Comparison of ENCODE assay signal across 27 cellular contexts in the genomic region with DNA sequence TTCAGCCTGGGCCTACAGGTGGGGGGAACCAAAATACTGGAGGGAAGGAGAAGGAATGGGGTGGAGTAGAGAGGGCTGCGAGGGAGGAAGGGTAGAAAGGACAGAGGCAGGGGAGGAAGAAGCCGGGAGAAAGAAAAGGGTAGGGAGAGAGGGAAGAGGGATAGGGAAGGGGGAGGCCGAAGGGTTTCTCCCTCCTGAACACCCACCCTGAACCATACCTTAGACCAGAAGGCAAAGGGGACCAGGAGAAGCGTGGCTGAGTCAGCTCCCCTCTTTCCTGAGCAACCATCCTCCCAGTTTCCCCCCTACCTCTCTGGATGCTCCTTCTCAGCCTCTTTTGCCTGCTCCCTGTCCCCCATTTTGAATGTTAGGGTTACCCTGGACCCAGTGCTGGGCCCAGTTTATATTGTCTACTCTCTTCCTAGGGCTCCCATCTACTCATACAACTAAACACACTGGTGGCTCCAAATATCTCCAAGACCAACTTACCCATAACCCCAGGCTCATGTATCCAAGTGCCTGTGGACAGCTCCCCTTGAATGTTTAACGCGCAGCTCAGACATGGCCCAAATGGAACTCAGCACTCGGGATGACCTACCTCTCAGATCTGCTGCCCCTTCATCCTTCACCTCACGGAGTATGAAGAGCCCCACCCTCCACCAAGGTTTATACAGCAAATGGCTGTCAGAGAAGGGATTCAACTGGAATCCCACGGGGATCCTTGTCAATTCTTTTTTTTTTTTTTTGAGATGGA. TPM values are rescaled to one million over a fixed set of nuclear protein-coding genes. Genes with fewer than 3 reads are reported as not detected.
DNase-seq lines count a peak whose midpoint lies in the region; ATAC-seq lines count a peak whose summit lies in the region.
"Had no signal": no experiment of that assay in that cellular context is flagged by ENCODE, and none has a peak within 500 bp of the region (broad histone marks: within the 10 kb centered on the region; RNA-seq: fewer than 3 reads in every experiment).

No MANE protein-coding gene starts in this region.

- CTCF ChIA-PET in activated CD4-positive, alpha-beta memory T cell treated with anti-CD3 and anti-CD28 coated beads, Interleukin-2, amount 10 ng/mL, durations not matched to agents 7 days and 5 days (lab: Charles Lee) = interaction anchor here (3.6 kb wide), 1 partner anchor 24 kb away, joined by 12 read pairs; no protein-coding TSS in a partner anchor

- no peaks in the 10 kb centered on the region for H3K27me3 ChIP-seq in CD4-positive, CD25-positive, alpha-beta regulatory T cell (ENCODE audit: control insufficient read depth, insufficient read depth, low read length)
- H3K27me3 ChIP-seq: body of pancreas, transverse colon had no signal

- POLR2A ChIA-PET in activated CD4-positive, alpha-beta memory T cell treated with anti-CD3 and anti-CD28 coated beads, Interleukin-2, amount 10 ng/mL, durations not matched to agents 7 days and 5 days (lab: Charles Lee) = interaction anchor here (0.9 to 22.3 kb wide), 5 partner anchors 7 to 58 kb away, joined by 3 to 1460 read pairs (median 211); partner anchors contain the start of gene SUPT4H1

- H3K36me3 Mint-ChIP-seq in activated T-cell treated with anti-CD3 and anti-CD28 coated beads, Interleukin-2, amount 50 U/mL, for 4 hours (ENCODE audit: insufficient read depth) = peaks cover 4% of the 10 kb centered on the region
- peaks cover 10% of the 10 kb centered on the region for H3K36me3 Mint-ChIP-seq in CD4-positive, CD25-positive, alpha-beta regulatory T cell
- H3K36me3 Mint-ChIP-seq in activated CD4-positive, alpha-beta memory T cell treated with anti-CD3 and anti-CD28 coated beads, Interleukin-2, amount 10 ng/mL, durations not matched to agents 7 days and 5 days (ENCODE audit: low read depth) = peaks cover 34% of the 10 kb centered on the region
- H3K36me3 Mint-ChIP-seq in natural killer cell treated with Interleukin-12 subunit alpha and Interleukin-12 subunit beta and Interleukin-15 and Interleukin-18, amount 100 ng/mL, for 72 hours = peaks cover 6% of the 10 kb centered on the region

- H3K9me3 Mint-ChIP-seq in activated T-cell treated with anti-CD3 and anti-CD28 coated beads, Interleukin-2, amount 50 U/mL, for 4 hours = no peaks in the 10 kb centered on the region
- no peaks in the 10 kb centered on the region for H3K9me3 Mint-ChIP-seq in CD4-positive, CD25-positive, alpha-beta regulatory T cell
- no peaks in the 10 kb centered on the region for H3K9me3 Mint-ChIP-seq in activated CD4-positive, alpha-beta memory T cell treated with anti-CD3 and anti-CD28 coated beads, Interleukin-2, amount 10 ng/mL, durations not matched to agents 7 days and 5 days
- no peaks in the 10 kb centered on the region for H3K9me3 Mint-ChIP-seq in natural killer cell treated with Interleukin-12 subunit alpha and Interleukin-12 subunit beta and Interleukin-15 and Interleukin-18, amount 100 ng/mL, for 72 hours
- H3K9me3 Mint-ChIP-seq: activated CD4-positive, alpha-beta T cell treated with anti-CD3 and anti-CD28 coated beads, Interleukin-2, amount 10 ng/mL, durations not matched to agents 24 days and 14 days had no signal

- H3K27me3 Mint-ChIP-seq in activated T-cell treated with anti-CD3 and anti-CD28 coated beads, Interleukin-2, amount 50 U/mL, for 4 hours (ENCODE audit: low read depth) = no peaks in the 10 kb centered on the region
- H3K27me3 Mint-ChIP-seq in CD4-positive, CD25-positive, alpha-beta regulatory T cell = no peaks in the 10 kb centered on the region
- no peaks in the 10 kb centered on the region for H3K27me3 Mint-ChIP-seq in activated CD4-positive, alpha-beta memory T cell treated with anti-CD3 and anti-CD28 coated beads, Interleukin-2, amount 10 ng/mL, durations not matched to agents 7 days and 5 days
- no peaks in the 10 kb centered on the region for H3K27me3 Mint-ChIP-seq in natural killer cell treated with Interleukin-12 subunit alpha and Interleukin-12 subunit beta and Interleukin-15 and Interleukin-18, amount 100 ng/mL, for 72 hours
- H3K27me3 Mint-ChIP-seq: activated CD4-positive, alpha-beta T cell treated with anti-CD3 and anti-CD28 coated beads, Interleukin-2, amount 10 ng/mL, durations not matched to agents 24 days and 14 days had no signal

- H3K4me1 ChIP-seq in CD4-positive, CD25-positive, alpha-beta regulatory T cell (ENCODE audit: control insufficient read depth, insufficient read depth, low read length, poor library complexity, severe bottlenecking) = peaks cover 26% of the 10 kb centered on the region

- H3K4me3 ChIP-seq in CD4-positive, CD25-positive, alpha-beta regulatory T cell (ENCODE audit: low read depth, low read length) = no peak overlapping the region
- H3K4me3 ChIP-seq: body of pancreas, esophagus muscularis mucosa, stomach, transverse colon had no signal

- H3K4me3 Mint-ChIP-seq in activated T-cell treated with anti-CD3 and anti-CD28 coated beads, Interleukin-2, amount 50 U/mL, for 4 hours = no peak overlapping the region
- no peak overlapping the region for H3K4me3 Mint-ChIP-seq in CD4-positive, CD25-positive, alpha-beta regulatory T cell
- no peak overlapping the region for H3K4me3 Mint-ChIP-seq in activated CD4-positive, alpha-beta memory T cell treated with anti-CD3 and anti-CD28 coated beads, Interleukin-2, amount 10 ng/mL, durations not matched to agents 7 days and 5 days
- H3K4me3 Mint-ChIP-seq in natural killer cell treated with Interleukin-12 subunit alpha and Interleukin-12 subunit beta and Interleukin-15 and Interleukin-18, amount 100 ng/mL, for 72 hours = no peak overlapping the region
- H3K4me3 Mint-ChIP-seq: activated CD4-positive, alpha-beta T cell treated with anti-CD3 and anti-CD28 coated beads, Interleukin-2, amount 10 ng/mL, durations not matched to agents 24 days and 14 days had no signal

- peaks cover 22% of the 10 kb centered on the region for H3K4me1 Mint-ChIP-seq in activated T-cell treated with anti-CD3 and anti-CD28 coated beads, Interleukin-2, amount 50 U/mL, for 4 hours (ENCODE audit: low read depth)
- peaks cover 7 to 42% (median 17%) of the 10 kb centered on the region in 4 donors for H3K4me1 Mint-ChIP-seq in CD4-positive, CD25-positive, alpha-beta regulatory T cell
- peaks cover 21% of the 10 kb centered on the region for H3K4me1 Mint-ChIP-seq in activated CD4-positive, alpha-beta memory T cell treated with anti-CD3 and anti-CD28 coated beads, Interleukin-2, amount 10 ng/mL, durations not matched to agents 7 days and 5 days
- H3K4me1 Mint-ChIP-seq in natural killer cell treated with Interleukin-12 subunit alpha and Interleukin-12 subunit beta and Interleukin-15 and Interleukin-18, amount 100 ng/mL, for 72 hours (ENCODE audit: low read depth in 2 of 2) = peaks cover 28 to 49% of the 10 kb centered on the region in 2 donors

- peak; percentile 4 for DNase-seq in activated T-cell treated with anti-CD3 and anti-CD28 coated beads, Interleukin-2, amount 50 U/mL, for 1 hour
- DNase-seq in activated T-cell treated with anti-CD3 and anti-CD28 coated beads, Interleukin-2, amount 50 U/mL, for 4 hours = no peak
- peak in 1 of 3 donors; percentile 0 for DNase-seq in CD4-positive, CD25-positive, alpha-beta regulatory T cell
- peak; percentile 12 for DNase-seq in activated CD4-positive, alpha-beta memory T cell treated with anti-CD3 and anti-CD28 coated beads, Interleukin-2, amount 10 ng/mL, durations not matched to agents 7 days and 5 days
- no peak for DNase-seq in natural killer cell treated with Interleukin-12 subunit alpha and Interleukin-12 subunit beta and Interleukin-15 and Interleukin-18, amount 100 ng/mL, for 72 hours (ENCODE audit: low spot score)
- DNase-seq in epidermal melanocyte (ENCODE audit: insufficient read length, low spot score) = no peak
- DNase-seq: activated CD4-positive, alpha-beta T cell treated with anti-CD3 and anti-CD28 coated beads, Interleukin-2, amount 10 ng/mL, durations not matched to agents 24 days and 14 days; body of pancreas; effector CD8-positive, alpha-beta T cell; GOT3; hippocampal formation; IMR-90; NCI-H2081; NCI-H345; NCI-H82; stimulated activated CD4-positive, alpha-beta T cell treated with anti-CD3 and anti-CD28 coated beads, Interleukin-4, amount 100 ng/mL, for 1 hour; stomach; transverse colon had no signal

- ATAC-seq in activated T-cell treated with anti-CD3 and anti-CD28 coated beads, Interleukin-2, amount 50 U/mL, for 4 hours = no peak
- ATAC-seq in CD4-positive, CD25-positive, alpha-beta regulatory T cell (ENCODE audit: low read depth in 2 of 2) = no peak
- ATAC-seq in natural killer cell treated with Interleukin-12 subunit alpha and Interleukin-12 subunit beta and Interleukin-15 and Interleukin-18, amount 100 ng/mL, for 72 hours = no peak
- no peak for ATAC-seq in HG02840 (IDR thresholded peaks at IDR 0.05; ENCODE audit: low FRiP score, unreplicated experiment)
- ATAC-seq in HG03520 (IDR thresholded peaks at IDR 0.05; ENCODE audit: unreplicated experiment) = no peak
- ATAC-seq: body of pancreas, Right ventricle myocardium inferior had no signal

- H3K27ac ChIP-seq in CD4-positive, CD25-positive, alpha-beta regulatory T cell (ENCODE audit: insufficient read depth, low read length, poor library complexity, severe bottlenecking) = no peak overlapping the region
- H3K27ac ChIP-seq: body of pancreas, esophagus muscularis mucosa, stomach, transverse colon had no signal

- H3K36me3 ChIP-seq in CD4-positive, CD25-positive, alpha-beta regulatory T cell (ENCODE audit: control insufficient read depth, insufficient read depth, low read length) = peaks cover 2% of the 10 kb centered on the region
- H3K36me3 ChIP-seq: transverse colon had no signal

- H3K9me3 ChIP-seq in CD4-positive, CD25-positive, alpha-beta regulatory T cell (ENCODE audit: control insufficient read depth in 2 of 2, low read length in 2 of 2) = no peaks in the 10 kb centered on the region
- H3K9me3 ChIP-seq: body of pancreas, esophagus muscularis mucosa, stomach, transverse colon had no signal

- peak overlapping the region; percentile 9 to 76 (median 12) for H3K27ac Mint-ChIP-seq in CD4-positive, CD25-positive, alpha-beta regulatory T cell
- no peak overlapping the region for H3K27ac Mint-ChIP-seq in activated CD4-positive, alpha-beta memory T cell treated with anti-CD3 and anti-CD28 coated beads, Interleukin-2, amount 10 ng/mL, durations not matched to agents 7 days and 5 days
- H3K27ac Mint-ChIP-seq in natural killer cell treated with Interleukin-12 subunit alpha and Interleukin-12 subunit beta and Interleukin-15 and Interleukin-18, amount 100 ng/mL, for 72 hours = peak overlapping the region; percentile 32 to 57

RNA-seq across cellular contexts. Expression of gene TSPOAP1, which starts 7.8 kb away (rescaled TPM):
- total RNA-seq in activated T-cell treated with anti-CD3 and anti-CD28 coated beads, Interleukin-2, amount 50 U/mL, for 4 hours = 10 to 100 TPM; 38.6 to 49.6 (median 43.2) TPM
- 47.4 TPM for total RNA-seq in CD4-positive, CD25-positive, alpha-beta regulatory T cell
- 1 to 10 TPM in 2 of 4 donors, under 1 TPM in 2; 0.73 to 1.6 (median 0.92) TPM for polyA plus RNA-seq in CD4-positive, CD25-positive, alpha-beta regulatory T cell
- 10 to 100 TPM; 60.9 to 69.4 TPM for total RNA-seq in activated CD4-positive, alpha-beta memory T cell treated with anti-CD3 and anti-CD28 coated beads, Interleukin-2, amount 10 ng/mL, durations not matched to agents 7 days and 5 days
- 10 to 100 TPM; 54.0 to 82.3 TPM for total RNA-seq in natural killer cell treated with Interleukin-12 subunit alpha and Interleukin-12 subunit beta and Interleukin-15 and Interleukin-18, amount 100 ng/mL, for 72 hours
- total RNA-seq: pulmonary artery endothelial cell had no signal

RNA-seq across cellular contexts. Expression of gene SUPT4H1, which starts 31.3 kb away (rescaled TPM):
- 100 to 1,000 TPM; 144 to 154 (median 152) TPM for total RNA-seq in activated T-cell treated with anti-CD3 and anti-CD28 coated beads, Interleukin-2, amount 50 U/mL, for 4 hours
- 52.6 TPM for total RNA-seq in CD4-positive, CD25-positive, alpha-beta regulatory T cell
- polyA plus RNA-seq in CD4-positive, CD25-positive, alpha-beta regulatory T cell = 100 to 1,000 TPM; 123 to 177 (median 136) TPM
- 10 to 100 TPM; 85.8 to 91.0 TPM for total RNA-seq in activated CD4-positive, alpha-beta memory T cell treated with anti-CD3 and anti-CD28 coated beads, Interleukin-2, amount 10 ng/mL, durations not matched to agents 7 days and 5 days
- 100 to 1,000 TPM in 1 of 2 donors, 10 to 100 TPM in 1; 84.0 to 143 TPM for total RNA-seq in natural killer cell treated with Interleukin-12 subunit alpha and Interleukin-12 subunit beta and Interleukin-15 and Interleukin-18, amount 100 ng/mL, for 72 hours

RNA-seq across cellular contexts. Expression of gene MPO, which starts 40.0 kb away (rescaled TPM):
- not detected for total RNA-seq in activated T-cell treated with anti-CD3 and anti-CD28 coated beads, Interleukin-2, amount 50 U/mL, for 4 hours
- total RNA-seq in CD4-positive, CD25-positive, alpha-beta regulatory T cell = not detected
- under 1 TPM in 1 of 4 donors, not detected in 3; 0.19 TPM for polyA plus RNA-seq in CD4-positive, CD25-positive, alpha-beta regulatory T cell
- under 1 TPM; 0.08 to 0.38 TPM for total RNA-seq in activated CD4-positive, alpha-beta memory T cell treated with anti-CD3 and anti-CD28 coated beads, Interleukin-2, amount 10 ng/mL, durations not matched to agents 7 days and 5 days
- total RNA-seq in natural killer cell treated with Interleukin-12 subunit alpha and Interleukin-12 subunit beta and Interleukin-15 and Interleukin-18, amount 100 ng/mL, for 72 hours = not detected
- total RNA-seq: activated CD4-positive, alpha-beta T cell treated with anti-CD3 and anti-CD28 coated beads, Interleukin-2, amount 10 ng/mL, durations not matched to agents 24 days and 14 days; body of pancreas; IMR-90; lung microvascular endothelial cell; M059J; OCI-LY7; transverse colon had no signal
- polyA plus RNA-seq: BJ, IMR-90 had no signal

Comparison
In these comparisons a context has a peak if more than half of its experiments do, and no peak if none do; other contexts are left out.
1. DNase-seq: peak in activated T-cell treated with anti-CD3 and anti-CD28 coated beads, Interleukin-2, amount 50 U/mL, for 1 hour (single experiment) and activated CD4-positive, alpha-beta memory T cell treated with anti-CD3 and anti-CD28 coated beads, Interleukin-2, amount 10 ng/mL, durations not matched to agents 7 days and 5 days (single experiment); none in activated T-cell treated with anti-CD3 and anti-CD28 coated beads, Interleukin-2, amount 50 U/mL, for 4 hours (single experiment), natural killer cell treated with Interleukin-12 subunit alpha and Interleukin-12 subunit beta and Interleukin-15 and Interleukin-18, amount 100 ng/mL, for 72 hours (single experiment) and epidermal melanocyte (single experiment).